8 cellular contexts compared by ENCODE assay signal in the genomic region with DNA sequence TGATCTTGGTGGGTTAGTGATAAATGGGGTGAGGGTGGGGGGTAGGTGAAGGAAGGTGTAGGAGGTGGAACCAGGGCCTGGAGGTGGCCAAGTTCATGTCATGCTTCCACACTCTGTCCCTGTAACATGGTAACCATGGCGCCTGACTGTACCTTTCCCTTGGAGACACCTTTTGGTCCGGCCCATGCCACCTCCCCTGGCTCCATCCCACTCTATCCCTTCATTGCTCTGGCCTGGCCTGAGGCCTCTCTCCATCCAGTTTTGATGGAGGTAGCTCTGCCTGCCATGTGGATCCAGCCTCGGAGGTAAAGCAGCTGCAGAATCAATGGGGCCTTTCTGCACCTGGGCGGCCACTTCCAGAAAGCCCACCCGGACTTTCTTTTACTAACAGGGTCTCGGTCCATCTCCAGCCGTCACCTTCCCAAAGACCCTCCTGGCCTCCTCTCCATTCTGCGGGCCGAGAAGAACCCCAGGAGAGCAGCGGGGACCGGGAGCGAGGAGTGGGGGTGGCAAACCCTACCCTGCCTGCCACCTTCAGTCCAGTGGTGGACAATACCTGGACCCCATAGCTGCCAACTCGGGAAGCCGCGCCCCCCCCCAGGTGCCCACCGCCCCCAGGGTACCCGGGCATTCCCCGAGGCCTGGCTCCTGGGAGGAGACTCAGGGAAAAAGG. TPM values are rescaled to one million over a fixed set of nuclear protein-coding genes. Genes with fewer than 3 reads are reported as not detected.
DNase-seq lines count a peak whose midpoint lies in the region; ATAC-seq, FAIRE-seq and TF ChIP-seq lines count a peak whose summit lies in the region.

No MANE protein-coding gene starts in this region.

- peaks cover 5% of the 10 kb centered on the region; the same call in 1 of the 2 replicates for H3K9me1 ChIP-seq in IMR-90 (ENCODE audit: insufficient read depth, low read length)

- intact Hi-C loops in IMR-90 (cut with micrococcal nuclease) = no loop called here

- peak overlapping the region; percentile 87 to 94; a peak in 3 of 4 replicates for H4K8ac ChIP-seq in IMR-90 (ENCODE audit: low read depth in 2 of 2, low read length in 2 of 2)

- H3K4me3 ChIP-seq in AG09309 (ENCODE audit: control insufficient read depth, low read depth, low read length) = peak overlapping the region; percentile 74
- H3K4me3 ChIP-seq in IMR-90 (ENCODE audit: insufficient read depth, low read depth, low read length) = peak overlapping the region; percentile 99
- H3K4me3 ChIP-seq in coronary artery = peak overlapping the region; percentile 94

- H3K4ac ChIP-seq in IMR-90 (ENCODE audit: low read depth, low read length) = peak overlapping the region; percentile 84

- no peaks in the 10 kb centered on the region for H3K9me3 Mint-ChIP-seq in naive B cell

- peak overlapping the region; percentile 98 for H2AK9ac ChIP-seq in IMR-90 (replicated peaks; ENCODE audit: low read depth, low read length, poor library complexity)

- peak overlapping the region; percentile 77 for H4K5ac ChIP-seq in IMR-90 (ENCODE audit: low read depth, low read length)

- peak overlapping the region; percentile 98 for H2AFZ ChIP-seq in IMR-90 (replicated peaks; ENCODE audit: low read length, poor library complexity)

- peaks cover 9% of the 10 kb centered on the region for H3K4me1 ChIP-seq in IMR-90 (ENCODE audit: control insufficient read depth, insufficient read depth, low read length)

- no peak for FAIRE-seq in RCC 7860 (lab: Jason Lieb, UNC)

- no peak overlapping the region for H3K23ac ChIP-seq in IMR-90 (ENCODE audit: low read depth, low read length)

- H3K9ac ChIP-seq in IMR-90 (ENCODE audit: low read depth, low read length) = peak overlapping the region; percentile 68

- H3K4me3 Mint-ChIP-seq in naive B cell = peak overlapping the region; percentile 61 to 89 (median 78)

- no TSS peak for BruUV-seq in IMR-90 (replicated peaks; lab: Mats Ljungman, UMichigan)

- ATAC-seq in IMR-90 (ENCODE audit: low read depth) (no peak), naive B cell (ENCODE audit: low read depth in 2 of 2) (no peak), GM21526 (IDR thresholded peaks at IDR 0.05; ENCODE audit: low FRiP score, unreplicated experiment) (no peak)

- peak overlapping the region in 4 of 6 donors; percentile 51 to 79 (median 70) for H3K27ac Mint-ChIP-seq in naive B cell

- DNase-seq in AG09309 (ENCODE audit: low read depth) (no peak), IMR-90 (no peak), coronary artery (ENCODE audit: low spot score) (peak; percentile 78), naive B cell (no peak), RCC 7860 (ENCODE audit: low spot score) (no peak), NCI-H2029 treated with DMSO at 0.1 percent for 48 hours (lab: John Stamatoyannopoulos, UW) (no peak)
- no peak for DNase-seq in stimulated activated CD4-positive, alpha-beta T cell treated with anti-CD3 and anti-CD28 coated beads, Interleukin-4, amount 100 ng/mL, for 24 hours

- H2BK120ac ChIP-seq in IMR-90 (ENCODE audit: low read depth, low read length) = no peak overlapping the region; the same call in 1 of the 2 replicates

- WGBS in IMR-90 (ENCODE audit: extremely low coverage in 2 of 2, insufficient read length in 1 of 2), 2 experiments = 24% methylated on average over 10 of the region's 18 CpGs; no CpG with 5 or more reads in 1 of the 2 experiments

- peak overlapping the region; percentile 91 for H2AK5ac ChIP-seq in IMR-90 (ENCODE audit: low read depth, low read length)

- TF ChIP-seq POLR2A in IMR-90 (IDR thresholded peaks at IDR 0.05; ENCODE audit: low read depth, low read length) = no peak

- in situ Hi-C loops in IMR-90 (cut with MboI; ENCODE audit: low sequenced_read_pairs) = no loop called here

- dilution Hi-C loops in IMR-90 (cut with HindIII; ENCODE audit: low sequenced_read_pairs, unreplicated experiment) = no loop called here

- peak overlapping the region; percentile 58; the same call in 1 of the 2 replicates for H3K14ac ChIP-seq in IMR-90 (replicated peaks; ENCODE audit: low read depth, low read length)

- H3K18ac ChIP-seq in IMR-90 (ENCODE audit: low read depth, low read length) = no peak overlapping the region; the same call in 1 of the 2 replicates

- peak overlapping the region; percentile 88 for H3K4me2 ChIP-seq in IMR-90 (ENCODE audit: low read depth, low read length)

- no peaks in the 10 kb centered on the region for H3K27me3 ChIP-seq in IMR-90 (ENCODE audit: control insufficient read depth, insufficient read depth, low read length)

- H4K91ac ChIP-seq in IMR-90 (ENCODE audit: insufficient read depth, low read depth, low read length) = peak overlapping the region; percentile 68

- no peaks in the 10 kb centered on the region for H3K9me3 ChIP-seq in IMR-90 (ENCODE audit: control insufficient read depth, insufficient read depth, low read length)

- CTCF ChIA-PET in IMR-90 (lab: Yijun Ruan, JAX) = interaction anchor here (0.8 to 1.4 kb wide), 2 partner anchors 12 to 18 kb away, joined by 5 to 6 read pairs; no protein-coding TSS in a partner anchor

- H3K27ac ChIP-seq in IMR-90 (ENCODE audit: insufficient read depth, low read length) = peak overlapping the region; percentile 32; the same call in 1 of the 2 replicates
- H3K27ac ChIP-seq in coronary artery = peak overlapping the region; percentile 87 to 92

- no peak for TF ChIP-seq RAD21 in IMR-90 (IDR thresholded peaks at IDR 0.05; ENCODE audit: low read length)

- no peak for TF ChIP-seq CTCF in AG09309 (IDR thresholded peaks at IDR 0.05; ENCODE audit: control insufficient read depth, insufficient read depth, low read depth, low read length, missing control alignments)
- TF ChIP-seq CTCF in IMR-90 (conservative IDR thresholded peaks at IDR 0.05; ENCODE audit: low read depth, low read length) = no peak
- TF ChIP-seq CTCF in coronary artery (IDR thresholded peaks at IDR 0.05) = no peak

- no peak overlapping the region for H2BK5ac ChIP-seq in IMR-90 (ENCODE audit: low read depth, low read length, poor library complexity, severe bottlenecking)

- peaks cover 0 to 27% (median 12%) of the 10 kb centered on the region in 3 donors for H3K4me1 Mint-ChIP-seq in naive B cell

- H3K27me3 Mint-ChIP-seq in naive B cell = peaks cover 0 to 7% (median 0%) of the 10 kb centered on the region in 3 donors

- no peak overlapping the region for H3K56ac ChIP-seq in IMR-90 (ENCODE audit: extremely low read depth, insufficient read depth, low read length)

- H2BK15ac ChIP-seq in IMR-90 (ENCODE audit: low read depth, low read length) = no peak overlapping the region

- H4K20me1 ChIP-seq in IMR-90 (ENCODE audit: insufficient read depth, low read length) = peaks cover 11% of the 10 kb centered on the region

- H3K36me3 ChIP-seq in IMR-90 (ENCODE audit: control insufficient read depth, insufficient read depth, low read length) = peaks cover 11% of the 10 kb centered on the region

- no peaks in the 10 kb centered on the region for H3K36me3 Mint-ChIP-seq in naive B cell

- POLR2A ChIA-PET in IMR-90 (lab: Charles Lee; ENCODE audit: unreplicated experiment) = interaction anchor here (0.6 kb wide), 2 partner anchors 9 to 24 kb away, joined by 3 to 6 read pairs; no protein-coding TSS in a partner anchor

- H3K79me1 ChIP-seq in IMR-90 (ENCODE audit: low read depth in 1 of 2, low read length in 2 of 2) = peaks cover 15 to 21% of the 10 kb centered on the region in 2 experiments

- no peak overlapping the region for H2BK20ac ChIP-seq in IMR-90 (ENCODE audit: low read depth, low read length)

TF ChIP-seq in IMR-90, 13 proteins besides CTCF, POLR2A, EP300 and RAD21:
- no peak for TF ChIP-seq CHD1 (IDR thresholded peaks at IDR 0.05; ENCODE audit: low read depth, low read length)
- no peak for TF ChIP-seq CEBPB (IDR thresholded peaks at IDR 0.05; ENCODE audit: low read depth, low read length)
- TF ChIP-seq MAZ (IDR thresholded peaks at IDR 0.05; ENCODE audit: borderline replicate concordance, low read depth, low read length) = no peak
- no peak for TF ChIP-seq SMC3 (IDR thresholded peaks at IDR 0.05; ENCODE audit: low read depth, low read length)
- TF ChIP-seq BHLHE40 (IDR thresholded peaks at IDR 0.05; ENCODE audit: low read depth, low read length) = no peak
- TF ChIP-seq, protein P1, sequence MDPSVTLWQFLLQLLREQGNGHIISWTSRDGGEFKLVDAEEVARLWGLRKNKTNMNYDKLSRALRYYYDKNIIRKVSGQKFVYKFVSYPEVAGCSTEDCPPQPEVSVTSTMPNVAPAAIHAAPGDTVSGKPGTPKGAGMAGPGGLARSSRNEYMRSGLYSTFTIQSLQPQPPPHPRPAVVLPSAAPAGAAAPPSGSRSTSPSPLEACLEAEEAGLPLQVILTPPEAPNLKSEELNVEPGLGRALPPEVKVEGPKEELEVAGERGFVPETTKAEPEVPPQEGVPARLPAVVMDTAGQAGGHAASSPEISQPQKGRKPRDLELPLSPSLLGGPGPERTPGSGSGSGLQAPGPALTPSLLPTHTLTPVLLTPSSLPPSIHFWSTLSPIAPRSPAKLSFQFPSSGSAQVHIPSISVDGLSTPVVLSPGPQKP (IDR thresholded peaks at IDR 0.05; ENCODE audit: borderline replicate concordance, low read depth, low read length) = no peak
- no peak for TF ChIP-seq FOS (IDR thresholded peaks at IDR 0.05; ENCODE audit: low read depth, low read length)
- no peak for TF ChIP-seq RFX5 (IDR thresholded peaks at IDR 0.05; ENCODE audit: low read depth, low read length)
- TF ChIP-seq NFE2L2 (IDR thresholded peaks at IDR 0.05; ENCODE audit: low read depth, low read length) = no peak
TF ChIP-seq in IMR-90: peak in this region for 0.

RNA-seq across cellular contexts. Expression of gene TRRAP, which starts 0.5 kb away (rescaled TPM):
- total RNA-seq in IMR-90 (2012; rRNA removed) = 12.5 TPM in 2 replicates
- polyA plus RNA-seq in IMR-90 (2012; rRNA removed) (18.1 and 18.8 TPM in 2 replicates), naive B cell (ENCODE audit: low read depth in 6 of 6) (1 to 10 TPM in 5 of 6 donors, under 1 TPM in 1; 0.09 to 7.1 (median 3.1) TPM)
- 10.8 and 13.2 TPM in 2 replicates for polyA plus RNA-seq in IMR-90 (2012; cell fraction: cytosol; rRNA removed)
- polyA plus RNA-seq in IMR-90 (2012; cell fraction: nucleus; rRNA removed; ENCODE audit: low replicate concordance) = 28.4 and 30.9 TPM in 2 replicates

RNA-seq across cellular contexts. Expression of gene TMEM130, which starts 8.0 kb away (rescaled TPM):
- 1.1 and 1.4 TPM in 2 replicates for total RNA-seq in IMR-90 (2012; rRNA removed)
- polyA plus RNA-seq in IMR-90 (2012; rRNA removed) (13.5 and 14.8 TPM in 2 replicates), naive B cell (ENCODE audit: low read depth in 6 of 6) (under 1 TPM in 1 of 6 donors, not detected in 5; 0.32 TPM)
- polyA plus RNA-seq in IMR-90 (2012; cell fraction: cytosol; rRNA removed) = 17.4 and 22.2 TPM in 2 replicates
- 14.2 and 24.0 TPM in 2 replicates for polyA plus RNA-seq in IMR-90 (2012; cell fraction: nucleus; rRNA removed; ENCODE audit: low replicate concordance)

Comparison
In these comparisons a context has a peak if more than half of its experiments do, and no peak if none do; other contexts are left out.
1. RNA of gene TMEM130, which starts 8.0 kb away (polyA plus RNA-seq): 13.5 to 24.0 TPM in IMR-90; 0.32 TPM in naive B cell; every median in the first group is over 10 times any median in the second.
2. Peak in every context shown above with its lines, with median percentiles within 50 percentile points of each other: H3K4me3 ChIP-seq.